9 cellular contexts compared by ENCODE assay signal in the genomic region with DNA sequence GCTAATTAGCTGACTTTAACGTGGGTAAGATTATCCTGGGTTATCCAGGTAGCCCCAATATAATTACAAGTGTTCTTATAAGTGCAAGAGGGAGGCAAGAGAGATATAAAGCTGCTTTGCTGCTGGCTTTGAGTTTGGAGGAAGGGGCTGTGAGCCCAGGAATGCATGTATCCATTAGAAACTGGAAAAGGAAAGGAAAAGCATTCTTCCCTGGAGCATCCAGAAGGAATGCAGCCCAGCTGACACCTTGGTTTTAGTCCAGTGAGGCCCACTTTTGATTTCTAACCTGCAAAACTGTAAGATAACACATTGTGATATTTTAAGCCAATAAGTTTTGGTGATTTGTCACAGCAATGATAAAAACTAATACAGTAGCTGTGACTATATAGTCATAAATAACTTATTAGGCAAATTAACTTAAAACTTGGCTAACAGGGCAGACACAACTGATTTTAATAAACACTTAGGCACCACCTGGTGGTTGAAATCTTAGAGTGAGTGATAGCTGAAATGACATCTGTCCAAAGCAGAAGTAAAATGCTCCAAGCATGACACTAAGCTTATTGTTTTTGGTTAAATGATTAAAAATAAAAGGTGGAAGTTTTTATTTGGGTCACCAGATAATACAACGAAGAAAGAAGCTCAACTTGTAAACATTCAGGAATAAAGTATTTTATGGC. TPM values are rescaled to one million over a fixed set of nuclear protein-coding genes. Genes with fewer than 3 reads are reported as not detected.
A peak's percentile ranks its signal among the peaks of the same experiment; 100 is the strongest.
DNase-seq lines count a peak whose midpoint lies in the region; ATAC-seq, FAIRE-seq and TF ChIP-seq lines count a peak whose summit lies in the region.
"Had no signal": no experiment of that assay in that cellular context is flagged by ENCODE, and none has a peak within 500 bp of the region (broad histone marks: within the 10 kb centered on the region; RNA-seq: fewer than 3 reads in every experiment).

No MANE protein-coding gene starts in this region.

- no peak for DNase-seq in AG09309 (ENCODE audit: low read depth)
- no peak for DNase-seq in GM18507 (ENCODE audit: extremely low spot score, insufficient read length, low read depth)
- no peak for DNase-seq in RCC 7860 (ENCODE audit: low spot score)
- peak; percentile 26 for DNase-seq in kidney glomerular epithelial cell (lab: John Stamatoyannopoulos, UW)
- DNase-seq in T-helper 17 cell: no peak
- DNase-seq in effector memory CD8-positive, alpha-beta T cell: no peak
- DNase-seq in H4 (ENCODE audit: low spot score): no peak

- no peak overlapping the region for H3K4me3 ChIP-seq in AG09309 (ENCODE audit: control insufficient read depth, low read depth, low read length)

- peak; percentile 67 for ATAC-seq in HG03139 (IDR thresholded peaks at IDR 0.05; ENCODE audit: unreplicated experiment)
- ATAC-seq in T-helper 17 cell: no peak
- no peak for ATAC-seq in effector memory CD8-positive, alpha-beta T cell (replicated peaks)

- TF ChIP-seq CTCF in AG09309 (IDR thresholded peaks at IDR 0.05; ENCODE audit: control insufficient read depth, insufficient read depth, low read depth, low read length, missing control alignments): peak; percentile 24

- H3K9me3 Mint-ChIP-seq in effector memory CD8-positive, alpha-beta T cell: no peaks in the 10 kb centered on the region
- H3K9me3 Mint-ChIP-seq: central memory CD8-positive, alpha-beta T cell had no signal

- H3K36me3 Mint-ChIP-seq in T-helper 17 cell (ENCODE audit: low read depth): peaks cover 2% of the 10 kb centered on the region
- H3K36me3 Mint-ChIP-seq in effector memory CD8-positive, alpha-beta T cell (ENCODE audit: insufficient read depth): no peaks in the 10 kb centered on the region

- H3K27me3 Mint-ChIP-seq in T-helper 17 cell: peaks cover 34% of the 10 kb centered on the region
- H3K27me3 Mint-ChIP-seq in effector memory CD8-positive, alpha-beta T cell: peaks cover 0 to 6% of the 10 kb centered on the region in 2 donors

- peaks cover 4% of the 10 kb centered on the region for H3K4me1 Mint-ChIP-seq in T-helper 17 cell
- no peaks in the 10 kb centered on the region for H3K4me1 Mint-ChIP-seq in effector memory CD8-positive, alpha-beta T cell (ENCODE audit: low read depth in 2 of 2)
- H3K4me1 Mint-ChIP-seq: central memory CD8-positive, alpha-beta T cell had no signal

- no peak overlapping the region for H3K27ac Mint-ChIP-seq in T-helper 17 cell
- H3K27ac Mint-ChIP-seq in effector memory CD8-positive, alpha-beta T cell: peak overlapping the region in 1 of 2 donors; percentile 38

- H3K9me3 ChIP-seq in T-helper 17 cell (ENCODE audit: control insufficient read depth, low read length, poor library complexity, severe bottlenecking): no peaks in the 10 kb centered on the region

- FAIRE-seq in GM18507 (lab: Jason Lieb, UNC): peak; percentile 81
- peak; percentile 30 for FAIRE-seq in RCC 7860 (lab: Jason Lieb, UNC)

- no peak overlapping the region for H3K4me3 Mint-ChIP-seq in T-helper 17 cell
- no peak overlapping the region for H3K4me3 Mint-ChIP-seq in effector memory CD8-positive, alpha-beta T cell
- H3K4me3 Mint-ChIP-seq: central memory CD8-positive, alpha-beta T cell had no signal

RNA-seq across cellular contexts. Expression of gene ADGRF4, which starts 35.6 kb away (rescaled TPM):
- not detected for total RNA-seq in T-helper 17 cell
- total RNA-seq in H4 (2014; rRNA removed; shearing (Covaris generic)): 0.25 and 0.81 TPM in 2 replicates

RNA-seq across cellular contexts. Expression of gene OPN5, which starts 47.8 kb away (rescaled TPM):
- total RNA-seq in T-helper 17 cell: not detected
- 0.17 TPM in 1 of 2 replicates, not detected in the other for total RNA-seq in H4 (2014; rRNA removed; shearing (Covaris generic))
